In genomic region chr4:77199701-77200100, GRCh38 we compare ENCODE assay signal across 29 cellular contexts.
"Had no signal": no experiment of that assay in that cellular context is flagged by ENCODE, and none has a peak within 500 bp of the region (broad histone marks: within the 10 kb centered on the region; RNA-seq: fewer than 3 reads in every experiment).

No MANE protein-coding gene starts in this region.

- ATAC-seq: left colon; left lung; lower lobe of right lung; mucosa of descending colon; naive thymus-derived CD4-positive, alpha-beta T cell; natural killer cell treated with Interleukin-12 subunit alpha and Interleukin-12 subunit beta and Interleukin-15 and Interleukin-18, amount 100 ng/mL, for 72 hours; sciatic nerve; stimulated activated naive CD8-positive, alpha-beta T cell treated with anti-CD3 and anti-CD28 coated beads, Interleukin-15, amount 100 ng/mL, for 72 hours had no signal

- H3K27ac ChIP-seq: left lung, lower lobe of right lung, pancreas, prostate gland, skin epidermis, tibial nerve, uterus had no signal

- H3K4me1 Mint-ChIP-seq: immature natural killer cell had no signal

- H3K4me3 Mint-ChIP-seq: immature natural killer cell; mesothelial cell of epicardium; naive thymus-derived CD4-positive, alpha-beta T cell; natural killer cell treated with Interleukin-12 subunit alpha and Interleukin-12 subunit beta and Interleukin-15 and Interleukin-18, amount 100 ng/mL, for 72 hours; stimulated activated naive CD8-positive, alpha-beta T cell treated with anti-CD3 and anti-CD28 coated beads, Interleukin-15, amount 100 ng/mL, for 72 hours; type B pancreatic cell had no signal

- H3K27ac Mint-ChIP-seq: immature natural killer cell; mesothelial cell of epicardium; naive thymus-derived CD4-positive, alpha-beta T cell; natural killer cell treated with Interleukin-12 subunit alpha and Interleukin-12 subunit beta and Interleukin-15 and Interleukin-18, amount 100 ng/mL, for 72 hours; stimulated activated naive CD8-positive, alpha-beta T cell treated with anti-CD3 and anti-CD28 coated beads, Interleukin-15, amount 100 ng/mL, for 72 hours; type B pancreatic cell had no signal

- DNase-seq: hypothalamus; immature natural killer cell; kidney; left colon; left lung; lower lobe of right lung; mesendoderm; mucosa of descending colon; naive thymus-derived CD4-positive, alpha-beta T cell; nucleus accumbens; pancreas; posterior cingulate gyrus; retina; right cardiac atrium; stimulated activated CD4-positive, alpha-beta T cell treated with anti-CD3 and anti-CD28 coated beads, Interleukin-12 subunit alpha, Interleukin-12 subunit beta, amount 100 ng/mL, for 4 hours; stimulated activated CD4-positive, alpha-beta T cell treated with anti-CD3 and anti-CD28 coated beads, Interleukin-15, amount 100 ng/mL, for 24 hours; stimulated activated CD4-positive, alpha-beta T cell treated with anti-CD3 and anti-CD28 coated beads, Interleukin-2, amount 100 ng/mL, for 24 hours; stimulated activated CD4-positive, alpha-beta T cell treated with anti-CD3 and anti-CD28 coated beads, Interleukin-4, amount 100 ng/mL, for 1 hour; stimulated activated naive CD4-positive, alpha-beta T cell treated with Interleukin-2 at 50 U/mL for 16 hours; stimulated activated naive CD8-positive, alpha-beta T cell treated with anti-CD3 and anti-CD28 coated beads, Interleukin-15, amount 100 ng/mL, for 72 hours; substantia nigra; uterus had no signal

- H3K9me3 Mint-ChIP-seq: immature natural killer cell; mesothelial cell of epicardium; naive thymus-derived CD4-positive, alpha-beta T cell; natural killer cell treated with Interleukin-12 subunit alpha and Interleukin-12 subunit beta and Interleukin-15 and Interleukin-18, amount 100 ng/mL, for 72 hours; stimulated activated naive CD8-positive, alpha-beta T cell treated with anti-CD3 and anti-CD28 coated beads, Interleukin-15, amount 100 ng/mL, for 72 hours had no signal

- H3K36me3 Mint-ChIP-seq: immature natural killer cell; mesothelial cell of epicardium; naive thymus-derived CD4-positive, alpha-beta T cell; natural killer cell treated with Interleukin-12 subunit alpha and Interleukin-12 subunit beta and Interleukin-15 and Interleukin-18, amount 100 ng/mL, for 72 hours; type B pancreatic cell had no signal
